22 cellular contexts compared by ENCODE assay signal in genomic region chr10:2543142-2543886, GRCh38.
DNase-seq lines count a peak whose midpoint lies in the region; ATAC-seq lines count a peak whose summit lies in the region.
"Had no signal": no experiment of that assay in that cellular context is flagged by ENCODE, and none has a peak within 500 bp of the region (broad histone marks: within the 10 kb centered on the region; RNA-seq: fewer than 3 reads in every experiment).

No MANE protein-coding gene starts in this region.

- ATAC-seq in activated T-helper 17 cell treated with anti-CD3 and anti-CD28 coated beads, Interleukin-2, amount 50 U/mL, for 72 hours (replicated peaks), result peak; percentile 67
- ATAC-seq in HG03442 (IDR thresholded peaks at IDR 0.05; ENCODE audit: unreplicated experiment), result no peak
- ATAC-seq: A549 had no signal

- peak overlapping the region; percentile 51 for H3K4me3 ChIP-seq in Jurkat, Clone E6-1 (ENCODE audit: low read length)
- H3K4me3 ChIP-seq: A549 had no signal

- peaks cover 3% of the 10 kb centered on the region for H3K4me1 Mint-ChIP-seq in activated T-helper 17 cell treated with anti-CD3 and anti-CD28 coated beads, Interleukin-2, amount 50 U/mL, for 72 hours

- H3K36me3 Mint-ChIP-seq in activated T-helper 17 cell treated with anti-CD3 and anti-CD28 coated beads, Interleukin-2, amount 50 U/mL, for 72 hours (ENCODE audit: low read depth), result no peaks in the 10 kb centered on the region
- H3K36me3 Mint-ChIP-seq: CD4-positive, alpha-beta memory T cell had no signal

- H3K9me3 Mint-ChIP-seq in activated T-helper 17 cell treated with anti-CD3 and anti-CD28 coated beads, Interleukin-2, amount 50 U/mL, for 72 hours, result no peaks in the 10 kb centered on the region
- H3K9me3 Mint-ChIP-seq: CD4-positive, alpha-beta memory T cell had no signal

- DNase-seq in stimulated activated CD4-positive, alpha-beta T cell treated with anti-CD3 and anti-CD28 coated beads, Interleukin-15, amount 100 ng/mL, for 24 hours, result peak; percentile 5
- no peak for DNase-seq in stimulated activated CD4-positive, alpha-beta T cell treated with anti-CD3 and anti-CD28 coated beads, Interleukin-2, amount 100 ng/mL, for 48 hours
- peak; percentile 57 for DNase-seq in Jurkat, Clone E6-1 (ENCODE audit: low read depth, low spot score)
- no peak for DNase-seq in stimulated activated naive CD4-positive, alpha-beta T cell (lab: John Stamatoyannopoulos, UW)
- DNase-seq in Ammon's horn (ENCODE audit: low spot score), result no peak
- DNase-seq: AML-193; C1 segment of cervical spinal cord; CD4-positive, alpha-beta memory T cell; COR-L47; DMS53; Kasumi-1; MV-4-11; NCI-H1105; NCI-H1436 treated with DMSO at 0.1 percent for 48 hours; NCI-H187 treated with DMSO at 0.1 percent for 48 hours; NCI-H524; NCI-H748 treated with DMSO at 0.1 percent for 48 hours; SIG-M5; SK-N-SH had no signal

- H3K27me3 Mint-ChIP-seq in activated T-helper 17 cell treated with anti-CD3 and anti-CD28 coated beads, Interleukin-2, amount 50 U/mL, for 72 hours, result peaks cover 16% of the 10 kb centered on the region

- H3K27ac Mint-ChIP-seq in activated T-helper 17 cell treated with anti-CD3 and anti-CD28 coated beads, Interleukin-2, amount 50 U/mL, for 72 hours, result no peak overlapping the region
- H3K27ac Mint-ChIP-seq: CD4-positive, alpha-beta memory T cell had no signal

- no peak overlapping the region for H3K4me3 Mint-ChIP-seq in activated T-helper 17 cell treated with anti-CD3 and anti-CD28 coated beads, Interleukin-2, amount 50 U/mL, for 72 hours
- H3K4me3 Mint-ChIP-seq: CD4-positive, alpha-beta memory T cell had no signal

Comparison
In these comparisons a context has a peak if more than half of its experiments do, and no peak if none do; other contexts are left out.
1. DNase-seq: peak in stimulated activated CD4-positive, alpha-beta T cell treated with anti-CD3 and anti-CD28 coated beads, Interleukin-15, amount 100 ng/mL, for 24 hours (single experiment) and Jurkat, Clone E6-1 (single experiment); none in stimulated activated CD4-positive, alpha-beta T cell treated with anti-CD3 and anti-CD28 coated beads, Interleukin-2, amount 100 ng/mL, for 48 hours (0 of 2), stimulated activated naive CD4-positive, alpha-beta T cell (0 of 6) and Ammon's horn (single experiment).